In genomic region chr7:2605608-2606538, GRCh38 we compare ENCODE assay signal across 14 cellular contexts.
"Had no signal": no experiment of that assay in that cellular context is flagged by ENCODE, and none has a peak within 500 bp of the region (broad histone marks: within the 10 kb centered on the region; RNA-seq: fewer than 3 reads in every experiment).

No MANE protein-coding gene starts in this region.

- H3K9me3 ChIP-seq: prostate gland, spleen had no signal

- H3K36me3 ChIP-seq: prostate gland had no signal

- H3K27ac ChIP-seq: prostate gland had no signal

- ATAC-seq: activated CD4-positive, CD25-positive, alpha-beta regulatory T cell treated with anti-CD3 and anti-CD28 coated beads, Interleukin-2, amount 50 U/mL, for 24 hours; activated CD8-positive, alpha-beta memory T cell treated with anti-CD3 and anti-CD28 coated beads, Interleukin-2, amount 10 ng/mL, durations not matched to agents 7 days and 5 days; natural killer cell; stimulated activated memory B cell treated with anti-CD40 and anti-IgM and Interleukin-4, amounts not matched to agents 10 μg/mL and 1 μg/mL and 100 μg/mL, for 72 hours had no signal

- H3K4me1 ChIP-seq: prostate gland had no signal

- H3K27me3 ChIP-seq: spleen had no signal

- DNase-seq: activated CD4-positive, alpha-beta T cell treated with anti-CD3 and anti-CD28 coated beads, Interleukin-2, amount 50 U/mL, for 48 hours; activated CD8-positive, alpha-beta memory T cell treated with anti-CD3 and anti-CD28 coated beads, Interleukin-2, amount 10 ng/mL, durations not matched to agents 7 days and 5 days; activated gamma-delta T cell; activated T-cell treated with anti-CD3 and anti-CD28 coated beads, Interleukin-2, amount 50 U/mL, for 48 hours; amygdala; natural killer cell; nucleus accumbens; spleen; stimulated activated CD4-positive, alpha-beta T cell treated with anti-CD3 and anti-CD28 coated beads, Interleukin-1b, Interleukin-23, amount 100 ng/mL, for 48 hours; T-helper 2 cell; trophoblast cell had no signal

- H3K4me3 ChIP-seq: prostate gland, spleen had no signal
